ENCODE assay signal across 8 cellular contexts in the genomic region with DNA sequence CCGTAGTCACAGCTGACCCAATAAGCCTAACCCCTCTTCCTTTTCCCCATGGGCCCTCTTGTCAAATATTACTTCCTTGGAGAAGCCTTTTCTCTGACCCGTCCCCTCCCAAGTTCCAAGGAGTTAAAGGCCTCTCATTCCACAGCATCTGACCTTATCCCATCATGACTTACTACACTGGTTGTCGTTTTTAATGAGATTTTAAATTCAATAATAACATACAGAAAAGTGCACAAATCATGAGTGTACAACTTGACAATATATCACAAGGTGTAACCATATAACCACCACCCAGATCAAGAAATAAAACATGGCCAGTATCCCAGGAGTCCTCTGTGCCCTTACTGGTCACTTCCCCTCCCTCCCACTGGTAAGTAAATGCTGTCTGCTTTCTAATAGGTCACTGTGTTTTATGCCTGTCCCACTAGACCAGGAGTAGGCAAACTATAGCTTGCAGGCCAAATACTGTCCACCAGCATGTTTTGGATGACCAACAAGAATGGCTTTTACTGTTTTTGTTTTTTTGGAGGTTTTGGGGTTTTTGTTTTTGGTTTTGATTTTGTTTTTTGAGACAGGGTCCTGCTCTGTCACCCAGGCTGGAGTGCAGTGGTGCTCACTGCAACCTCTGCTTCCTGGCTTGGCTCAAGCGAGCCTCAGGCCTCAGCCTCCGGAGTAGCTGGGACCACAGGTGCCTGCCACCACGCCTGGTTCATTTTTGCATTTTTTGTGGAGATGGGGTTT. TPM values are rescaled to one million over a fixed set of nuclear protein-coding genes. Genes with fewer than 3 reads are reported as not detected.
DNase-seq lines count a peak whose midpoint lies in the region; ATAC-seq and TF ChIP-seq lines count a peak whose summit lies in the region.

No MANE protein-coding gene starts in this region.

- H3K4me1 ChIP-seq in testis, result peaks cover 27% of the 10 kb centered on the region

- POLR2A ChIA-PET in activated CD8-positive, alpha-beta T cell treated with anti-CD3 and anti-CD28 coated beads for 36 hours (lab: Charles Lee), result interaction anchor here (0.8 to 2.6 kb wide), 11 partner anchors 9 to 135 kb away, joined by 3 to 11 read pairs (median 5); a partner anchor contains a TSS

- no peaks in the 10 kb centered on the region for H3K9me3 ChIP-seq in testis

- H3K9me3 Mint-ChIP-seq in HFFc6 (no peaks in the 10 kb centered on the region), immature natural killer cell (no peaks in the 10 kb centered on the region)
- no peaks in the 10 kb centered on the region for H3K9me3 Mint-ChIP-seq in activated CD8-positive, alpha-beta T cell treated with anti-CD3 and anti-CD28 coated beads for 36 hours

- DNase-seq in AML-193 (lab: John Stamatoyannopoulos, UW) (peak; percentile 78 to 79), HFFc6 (no peak), immature natural killer cell (no peak), testis (no peak), Kasumi-1 (lab: John Stamatoyannopoulos, UW) (no peak), mesenteric fat pad (ENCODE audit: low spot score) (no peak)
- DNase-seq in activated CD8-positive, alpha-beta T cell treated with anti-CD3 and anti-CD28 coated beads for 36 hours, result no peak
- no peak for DNase-seq in stimulated activated naive CD4-positive, alpha-beta T cell treated with Interleukin-2 at 50 U/mL for 16 hours (lab: John Stamatoyannopoulos, UW)

- peaks cover 11% of the 10 kb centered on the region; the same call in 1 of the 2 replicates for H3K36me3 Mint-ChIP-seq in HFFc6 (ENCODE audit: low read depth)
- H3K36me3 Mint-ChIP-seq in activated CD8-positive, alpha-beta T cell treated with anti-CD3 and anti-CD28 coated beads for 36 hours (ENCODE audit: low read depth), result no peaks in the 10 kb centered on the region
- H3K36me3 Mint-ChIP-seq in immature natural killer cell, result no peaks in the 10 kb centered on the region

- H3K36me3 ChIP-seq in testis (ENCODE audit: low read depth, missing control alignments), result no peaks in the 10 kb centered on the region

- ATAC-seq in activated CD8-positive, alpha-beta T cell treated with anti-CD3 and anti-CD28 coated beads for 36 hours, result no peak

- H3K27me3 Mint-ChIP-seq in HFFc6 (ENCODE audit: insufficient read depth), result peaks cover 6% of the 10 kb centered on the region
- no peaks in the 10 kb centered on the region for H3K27me3 Mint-ChIP-seq in activated CD8-positive, alpha-beta T cell treated with anti-CD3 and anti-CD28 coated beads for 36 hours
- peaks cover 8 to 11% (median 10%) of the 10 kb centered on the region in 3 donors for H3K27me3 Mint-ChIP-seq in immature natural killer cell (ENCODE audit: low read depth in 3 of 3)

- WGBS in testis, 2 donors, result 46 to 54% methylated on average over 6 of the region's 6 CpGs

- peak overlapping the region; percentile 98 for H3K4me3 Mint-ChIP-seq in HFFc6
- peak overlapping the region; percentile 75 for H3K4me3 Mint-ChIP-seq in activated CD8-positive, alpha-beta T cell treated with anti-CD3 and anti-CD28 coated beads for 36 hours
- peak overlapping the region; percentile 85 to 93 (median 89) for H3K4me3 Mint-ChIP-seq in immature natural killer cell

- H3K27ac Mint-ChIP-seq in HFFc6 (peak overlapping the region; percentile 91), immature natural killer cell (peak overlapping the region; percentile 92 to 97 (median 96))
- peak overlapping the region; percentile 94 for H3K27ac Mint-ChIP-seq in activated CD8-positive, alpha-beta T cell treated with anti-CD3 and anti-CD28 coated beads for 36 hours

- H3K4me1 Mint-ChIP-seq in HFFc6 (ENCODE audit: low read depth), result peaks cover 32% of the 10 kb centered on the region
- H3K4me1 Mint-ChIP-seq in activated CD8-positive, alpha-beta T cell treated with anti-CD3 and anti-CD28 coated beads for 36 hours (ENCODE audit: low read depth), result peaks cover 15% of the 10 kb centered on the region
- peaks cover 14 to 19% of the 10 kb centered on the region in 2 donors for H3K4me1 Mint-ChIP-seq in immature natural killer cell

- CTCF ChIA-PET in activated CD8-positive, alpha-beta T cell treated with anti-CD3 and anti-CD28 coated beads for 36 hours (lab: Charles Lee), result interaction anchor here (1.0 to 13.9 kb wide), 8 partner anchors 12 to 137 kb away, joined by 3 to 139 read pairs (median 7); a partner anchor contains a TSS

- intact Hi-C loops in activated CD8-positive, alpha-beta T cell treated with anti-CD3 and anti-CD28 coated beads for 36 hours (cut with micrococcal nuclease), result no loop called here
- intact Hi-C loops in testis (cut with DNase I; ENCODE audit: low total_unique reads), result no loop called here

- peak overlapping the region; percentile 74 to 89 for H3K4me3 ChIP-seq in testis

- peak overlapping the region; percentile 76 to 91 for H3K27ac ChIP-seq in testis

- H3K27me3 ChIP-seq in testis, result no peaks in the 10 kb centered on the region

- no peak for TF ChIP-seq POLR2A in testis (IDR thresholded peaks at IDR 0.05)

- TF ChIP-seq CTCF in HFFc6 (IDR thresholded peaks at IDR 0.05) (no peak), testis (IDR thresholded peaks at IDR 0.05) (no peak)
- no peak for TF ChIP-seq CTCF in activated CD8-positive, alpha-beta T cell treated with anti-CD3 and anti-CD28 coated beads for 36 hours (IDR thresholded peaks at IDR 0.05)

RNA-seq across cellular contexts. Expression of a gene that starts 1.2 kb away (rescaled TPM):
- 10 to 100 TPM; 25.5 to 35.5 (median 33.9) TPM for total RNA-seq in HFFc6 (2021; fragmentation: NEBNext Ultra II Directional; extraction: Animal tissue kit (Norgen Biotek cat#: 25700))
- total RNA-seq in activated CD8-positive, alpha-beta T cell treated with anti-CD3 and anti-CD28 coated beads for 36 hours, result 10 to 100 TPM; 20.0 to 24.3 TPM
- 10 to 100 TPM in 1 of 3 donors, 1 to 10 TPM in 2; 3.9 to 10.3 (median 8.0) TPM for polyA plus RNA-seq in immature natural killer cell
- 100 to 1,000 TPM; 204 to 216 TPM for total RNA-seq in testis
- polyA plus RNA-seq in testis (ENCODE audit: insufficient read depth, low read depth, low replicate concordance), result 97.1 TPM
- total RNA-seq in mesenteric fat pad, result 5.2 TPM

RNA-seq across cellular contexts. Expression of a gene that starts 14.4 kb away (rescaled TPM):
- under 1 TPM in 2 of 6 experiments, not detected in 4; 0.05 to 0.07 TPM for total RNA-seq in HFFc6 (2021; fragmentation: NEBNext Ultra II Directional; extraction: Animal tissue kit (Norgen Biotek cat#: 25700))
- total RNA-seq in activated CD8-positive, alpha-beta T cell treated with anti-CD3 and anti-CD28 coated beads for 36 hours, result not detected
- polyA plus RNA-seq in immature natural killer cell (under 1 TPM in 1 of 3 donors, not detected in 2; 0.66 TPM), testis (ENCODE audit: insufficient read depth, low read depth, low replicate concordance) (7.7 TPM)
- total RNA-seq in testis (10 to 100 TPM; 20.1 to 20.8 TPM), mesenteric fat pad (0.45 TPM)

RNA-seq across cellular contexts. Expression of a gene that starts 19.4 kb away (rescaled TPM):
- not detected for total RNA-seq in HFFc6 (2021; fragmentation: NEBNext Ultra II Directional; extraction: Animal tissue kit (Norgen Biotek cat#: 25700))
- not detected for total RNA-seq in activated CD8-positive, alpha-beta T cell treated with anti-CD3 and anti-CD28 coated beads for 36 hours
- polyA plus RNA-seq in immature natural killer cell (not detected), testis (ENCODE audit: insufficient read depth, low read depth, low replicate concordance) (0.95 TPM)
- total RNA-seq in testis (1 to 10 TPM; 1.4 to 2.0 TPM), mesenteric fat pad (not detected)

RNA-seq across cellular contexts. Expression of a gene that starts 49.0 kb away (rescaled TPM):
- total RNA-seq in HFFc6 (2021; fragmentation: NEBNext Ultra II Directional; extraction: Animal tissue kit (Norgen Biotek cat#: 25700)), result not detected
- total RNA-seq in activated CD8-positive, alpha-beta T cell treated with anti-CD3 and anti-CD28 coated beads for 36 hours, result not detected
- polyA plus RNA-seq in immature natural killer cell (not detected), testis (ENCODE audit: insufficient read depth, low read depth, low replicate concordance) (1.1 TPM)
- total RNA-seq in testis (1 to 10 TPM; 2.0 to 2.1 TPM), mesenteric fat pad (not detected)

RNA-seq across cellular contexts. Expression of a gene that starts 50.0 kb away (rescaled TPM):
- total RNA-seq in HFFc6 (2021; fragmentation: NEBNext Ultra II Directional; extraction: Animal tissue kit (Norgen Biotek cat#: 25700)), result not detected
- not detected for total RNA-seq in activated CD8-positive, alpha-beta T cell treated with anti-CD3 and anti-CD28 coated beads for 36 hours
- polyA plus RNA-seq in immature natural killer cell (not detected), testis (ENCODE audit: insufficient read depth, low read depth, low replicate concordance) (5.7 TPM)
- total RNA-seq in testis (1 to 10 TPM; 2.4 to 5.7 TPM), mesenteric fat pad (not detected)

Comparison
In these comparisons a context has a peak if more than half of its experiments do, and no peak if none do; other contexts are left out.
1. DNase-seq: peak in AML-193 (2 of 2); none in HFFc6 (single experiment), activated CD8-positive, alpha-beta T cell treated with anti-CD3 and anti-CD28 coated beads for 36 hours (single experiment), immature natural killer cell (0 of 3), testis (single experiment), stimulated activated naive CD4-positive, alpha-beta T cell treated with Interleukin-2 at 50 U/mL for 16 hours (single experiment), Kasumi-1 (0 of 2) and mesenteric fat pad (single experiment).
2. RNA of a gene that starts 1.2 kb away (total RNA-seq): 204 to 216 TPM in testis; 25.5 to 35.5 TPM in HFFc6, 20.0 to 24.3 TPM in activated CD8-positive, alpha-beta T cell treated with anti-CD3 and anti-CD28 coated beads for 36 hours and 5.2 TPM in mesenteric fat pad (single experiment); every median in the first group is over 4 times any median in the second.
3. RNA of a gene that starts 14.4 kb away (total RNA-seq): 20.1 to 20.8 TPM in testis; 0.45 TPM in mesenteric fat pad (single experiment), not detected in activated CD8-positive, alpha-beta T cell treated with anti-CD3 and anti-CD28 coated beads for 36 hours and 0.05 to 0.07 TPM in HFFc6; every median in the first group is over 10 times any median in the second.
4. Peak in every context shown above with its lines, with median percentiles within 50 percentile points of each other: H3K27ac Mint-ChIP-seq and H3K4me3 Mint-ChIP-seq.